20 cellular contexts compared by ENCODE assay signal in genomic region chr1:172793823-172794222, GRCh38.
DNase-seq lines count a peak whose midpoint lies in the region; ATAC-seq, FAIRE-seq and TF ChIP-seq lines count a peak whose summit lies in the region.
"Had no signal": no experiment of that assay in that cellular context is flagged by ENCODE, and none has a peak within 500 bp of the region (broad histone marks: within the 10 kb centered on the region; RNA-seq: fewer than 3 reads in every experiment).

No MANE protein-coding gene starts in this region.

- H3K56ac ChIP-seq in IMR-90 (ENCODE audit: extremely low read depth, insufficient read depth, low read length), result no peak overlapping the region

- POLR2A ChIA-PET in A549 (lab: Yijun Ruan, JAX) (no interaction called here), IMR-90 (lab: Charles Lee; ENCODE audit: unreplicated experiment) (no interaction called here)

- H4K91ac ChIP-seq in IMR-90 (ENCODE audit: insufficient read depth, low read depth, low read length), result no peak overlapping the region

- no peaks in the 10 kb centered on the region for H4K20me1 ChIP-seq in IMR-90 (ENCODE audit: insufficient read depth, low read length)
- H4K20me1 ChIP-seq: BLaER1 treated with 17β-estradiol and CSF1 and Interleukin-3, amounts not matched to agents 10 nM and 100 nM had no signal

- ATAC-seq in A549, result no peak
- no peak for ATAC-seq in IMR-90 (ENCODE audit: low read depth)
- ATAC-seq in GM21367 (IDR thresholded peaks at IDR 0.05; ENCODE audit: unreplicated experiment), result no peak
- ATAC-seq: CD8-positive, alpha-beta T cell had no signal

- H3K9me1 ChIP-seq in IMR-90 (ENCODE audit: insufficient read depth, low read length), result no peaks in the 10 kb centered on the region

- no peak overlapping the region for H3K14ac ChIP-seq in IMR-90 (replicated peaks; ENCODE audit: low read depth, low read length)

- no peak overlapping the region for H2BK120ac ChIP-seq in IMR-90 (ENCODE audit: low read depth, low read length)

- H3K9me3 ChIP-seq in A549, result no peaks in the 10 kb centered on the region
- no peaks in the 10 kb centered on the region for H3K9me3 ChIP-seq in IMR-90 (ENCODE audit: control insufficient read depth, insufficient read depth, low read length)
- no peaks in the 10 kb centered on the region for H3K9me3 ChIP-seq in transverse colon
- H3K9me3 ChIP-seq: Caco-2 had no signal

- no peak overlapping the region for H2AFZ ChIP-seq in IMR-90 (replicated peaks; ENCODE audit: low read length, poor library complexity)

- dilution Hi-C loops in IMR-90 (cut with HindIII; ENCODE audit: low sequenced_read_pairs, unreplicated experiment), result no loop called here

- TF ChIP-seq CTCF in A549 (IDR thresholded peaks at IDR 0.05) (no peak), IMR-90 (conservative IDR thresholded peaks at IDR 0.05; ENCODE audit: low read depth, low read length) (no peak), transverse colon (IDR thresholded peaks at IDR 0.05) (no peak)

- no peaks in the 10 kb centered on the region for H3K79me1 ChIP-seq in IMR-90 (ENCODE audit: low read depth in 1 of 2, low read length in 2 of 2)

- no TSS peak for BruUV-seq in IMR-90 (replicated peaks; lab: Mats Ljungman, UMichigan)

- 79% methylated on average over 3 of the region's 3 CpGs for WGBS in A549 (ENCODE audit: missing lambda C conversion rate)
- no CpG with 5 or more reads among the region's 3 CpGs for WGBS in IMR-90 (ENCODE audit: extremely low coverage in 2 of 2, insufficient read length in 1 of 2), 2 experiments
- 82 to 86% methylated on average over 3 of the region's 3 CpGs for WGBS in transverse colon (ENCODE audit: low coverage in 1 of 2), 2 donors

- no peak overlapping the region for H3K18ac ChIP-seq in IMR-90 (ENCODE audit: low read depth, low read length)

- H3K36me3 ChIP-seq in IMR-90 (ENCODE audit: control insufficient read depth, insufficient read depth, low read length), result no peaks in the 10 kb centered on the region
- H3K36me3 ChIP-seq in transverse colon, result no peaks in the 10 kb centered on the region
- H3K36me3 ChIP-seq: BLaER1 treated with 17β-estradiol and CSF1 and Interleukin-3, amounts not matched to agents 10 nM and 100 nM had no signal

- DNase-seq in A549 (ENCODE audit: low read depth in 1 of 2, low spot score in 1 of 2) (no peak), IMR-90 (no peak), transverse colon (no peak)
- DNase-seq: 8988T; AML-193; Caco-2; Calu3; CD4-positive, alpha-beta T cell; CD8-positive, alpha-beta T cell; DMS79 treated with DMSO at 0.1 percent for 48 hours; GF-D8 had no signal

- TF ChIP-seq RAD21 in A549 (conservative IDR thresholded peaks at IDR 0.05 in 1 of 2, IDR thresholded peaks at IDR 0.05 in 1 of 2) (no peak), IMR-90 (IDR thresholded peaks at IDR 0.05; ENCODE audit: low read length) (no peak)

- H3K4me3 ChIP-seq in A549 (no peak overlapping the region), IMR-90 (ENCODE audit: insufficient read depth, low read depth, low read length) (no peak overlapping the region), transverse colon (no peak overlapping the region)
- H3K4me3 ChIP-seq: BLaER1 treated with 17β-estradiol and CSF1 and Interleukin-3, amounts not matched to agents 10 nM and 100 nM had no signal

- H3K23ac ChIP-seq in IMR-90 (ENCODE audit: low read depth, low read length), result no peak overlapping the region

- H2BK15ac ChIP-seq in IMR-90 (ENCODE audit: low read depth, low read length), result no peak overlapping the region

- in situ Hi-C loops in IMR-90 (cut with MboI; ENCODE audit: low sequenced_read_pairs) (no loop called here), transverse colon (cut with MboI; ENCODE audit: low pct_ligation_motif_present in 1 of 4, low pct_unique_long_range_greater_than_20kb in 1 of 4, low sequenced_read_pairs in 3 of 4) (no loop called here)

- H3K4me1 ChIP-seq in A549, result no peaks in the 10 kb centered on the region
- 0 out of 2 replicates have a peak, but pooled peaks cover 2% of the 10 kb centered on the region for H3K4me1 ChIP-seq in IMR-90 (ENCODE audit: control insufficient read depth, insufficient read depth, low read length)
- no peaks in the 10 kb centered on the region for H3K4me1 ChIP-seq in transverse colon
- H3K4me1 ChIP-seq: BLaER1 treated with 17β-estradiol and CSF1 and Interleukin-3, amounts not matched to agents 10 nM and 100 nM; Caco-2 had no signal

- no peak overlapping the region for H4K8ac ChIP-seq in IMR-90 (ENCODE audit: low read depth in 2 of 2, low read length in 2 of 2)

- H3K9ac ChIP-seq in IMR-90 (ENCODE audit: low read depth, low read length), result no peak overlapping the region
- H3K9ac ChIP-seq: BLaER1 treated with 17β-estradiol and CSF1 and Interleukin-3, amounts not matched to agents 10 nM and 100 nM had no signal

- H2AK9ac ChIP-seq in IMR-90 (replicated peaks; ENCODE audit: low read depth, low read length, poor library complexity), result no peak overlapping the region

- H2BK20ac ChIP-seq in IMR-90 (ENCODE audit: low read depth, low read length), result no peak overlapping the region

- no peak overlapping the region for H3K4me2 ChIP-seq in A549
- H3K4me2 ChIP-seq in IMR-90 (ENCODE audit: low read depth, low read length), result no peak overlapping the region
- H3K4me2 ChIP-seq: BLaER1 treated with 17β-estradiol and CSF1 and Interleukin-3, amounts not matched to agents 10 nM and 100 nM had no signal

- FAIRE-seq in A549 (lab: Jason Lieb, UNC), result no peak
- peak; percentile 38 for FAIRE-seq in colon (lab: Jason Lieb, UNC)
- FAIRE-seq: A204.1, D721Med, G401.6, GM12891, GM19239 had no signal

- intact Hi-C loops in IMR-90 (cut with micrococcal nuclease) (no loop called here), transverse colon (cut with DNase I; ENCODE audit: low total_unique reads) (no loop called here)

- TF ChIP-seq POLR2A in A549 (IDR thresholded peaks at IDR 0.05; ENCODE audit: low read length) (no peak), IMR-90 (IDR thresholded peaks at IDR 0.05; ENCODE audit: low read depth, low read length) (no peak), transverse colon (IDR thresholded peaks at IDR 0.05) (no peak)

- no peak overlapping the region for H2BK5ac ChIP-seq in IMR-90 (ENCODE audit: low read depth, low read length, poor library complexity, severe bottlenecking)

- CTCF ChIA-PET in A549 (lab: Yijun Ruan, JAX), result interaction anchor here (1.7 kb wide), 1 partner anchor 49 kb away, joined by 5 read pairs; no protein-coding TSS in a partner anchor
- CTCF ChIA-PET in IMR-90 (lab: Yijun Ruan, JAX), result no interaction called here

- H3K27me3 ChIP-seq in IMR-90 (ENCODE audit: control insufficient read depth, insufficient read depth, low read length), result peaks cover 2% of the 10 kb centered on the region
- H3K27me3 ChIP-seq in transverse colon, result no peaks in the 10 kb centered on the region
- H3K27me3 ChIP-seq: BLaER1 treated with 17β-estradiol and CSF1 and Interleukin-3, amounts not matched to agents 10 nM and 100 nM had no signal

- no peak for TF ChIP-seq EP300 in A549 (IDR thresholded peaks at IDR 0.05)
- TF ChIP-seq EP300 in transverse colon (IDR thresholded peaks at IDR 0.05; ENCODE audit: low read depth), result no peak

- no peak overlapping the region for H4K5ac ChIP-seq in IMR-90 (ENCODE audit: low read depth, low read length)

- H3K27ac ChIP-seq in A549 (no peak overlapping the region), IMR-90 (ENCODE audit: insufficient read depth, low read length) (no peak overlapping the region), transverse colon (no peak overlapping the region)
- H3K27ac ChIP-seq: BLaER1 treated with 17β-estradiol and CSF1 and Interleukin-3, amounts not matched to agents 10 nM and 100 nM; C4-2B had no signal

- H3K4ac ChIP-seq in IMR-90 (ENCODE audit: low read depth, low read length), result no peak overlapping the region

- no peak overlapping the region for H2AK5ac ChIP-seq in IMR-90 (ENCODE audit: low read depth, low read length)

TF ChIP-seq in A549, 52 proteins besides CTCF, POLR2A, EP300 and RAD21:
- TF ChIP-seq KDM1A (IDR thresholded peaks at IDR 0.05; ENCODE audit: low read depth), result no peak
- peak; percentile 70 for TF ChIP-seq MAFK (IDR thresholded peaks at IDR 0.05; ENCODE audit: partially characterized antibody)

TF ChIP-seq in IMR-90, 13 proteins besides CTCF, POLR2A, EP300 and RAD21:
- TF ChIP-seq MAFK (IDR thresholded peaks at IDR 0.05; ENCODE audit: low read depth, low read length), result peak; percentile 76
- no peak for TF ChIP-seq NFE2L2 (IDR thresholded peaks at IDR 0.05; ENCODE audit: low read depth, low read length)
- no peak for TF ChIP-seq MAZ (IDR thresholded peaks at IDR 0.05; ENCODE audit: borderline replicate concordance, low read depth, low read length)
TF ChIP-seq in IMR-90: peak in this region for 1.
